10 cellular contexts compared by ENCODE assay signal in genomic region chr20:50449789-50450492, GRCh38.
A peak's percentile ranks its signal among the peaks of the same experiment; 100 is the strongest.
DNase-seq lines count a peak whose midpoint lies in the region; ATAC-seq and TF ChIP-seq lines count a peak whose summit lies in the region.
"Had no signal": no experiment of that assay in that cellular context is flagged by ENCODE, and none has a peak within 500 bp of the region (broad histone marks: within the 10 kb centered on the region; RNA-seq: fewer than 3 reads in every experiment).

No MANE protein-coding gene starts in this region.

- H3K27me3 Mint-ChIP-seq in glutamatergic neuron (ENCODE audit: unreplicated experiment), result peaks cover 3% of the 10 kb centered on the region

- H3K4me2 ChIP-seq in trophoblast cell (ENCODE audit: low read length), result no peak overlapping the region

- H3K4me3 ChIP-seq in trophoblast cell (ENCODE audit: low read depth, low read length), result no peak overlapping the region

- H3K4ac ChIP-seq in trophoblast cell (ENCODE audit: low read depth, low read length), result no peak overlapping the region

- H3K18ac ChIP-seq in trophoblast cell (ENCODE audit: low read length), result no peak overlapping the region

- no peak for TF ChIP-seq CTCF in glutamatergic neuron (IDR thresholded peaks at IDR 0.05; ENCODE audit: partially characterized antibody, unreplicated experiment)

- H2BK120ac ChIP-seq in trophoblast cell (ENCODE audit: insufficient read depth, low read length, poor library complexity), result peak overlapping the region; percentile 26

- H2BK5ac ChIP-seq in trophoblast cell (ENCODE audit: low read depth, low read length, poor library complexity), result peak overlapping the region; percentile 10

- no peak overlapping the region for H3K4me3 Mint-ChIP-seq in glutamatergic neuron (ENCODE audit: unreplicated experiment)
- H3K4me3 Mint-ChIP-seq: dendritic cell treated with granulocyte-macrophage colony-stimulating factor and Interleukin-4, amounts not matched to agents 40 ng/mL and 50 ng/mL, for 4 days had no signal

- H4K91ac ChIP-seq in trophoblast cell (ENCODE audit: low read depth, low read length), result peak overlapping the region; percentile 50

- no peaks in the 10 kb centered on the region for H3K79me2 ChIP-seq in trophoblast cell (ENCODE audit: control insufficient read depth, insufficient read depth, low read length, poor library complexity)

- WGBS in trophoblast cell (ENCODE audit: extremely low coverage, insufficient coverage, insufficient read length), result no CpG with 5 or more reads among the region's 7 CpGs

- peak overlapping the region; percentile 11 for H2AK5ac ChIP-seq in trophoblast cell (ENCODE audit: low read length)

- peaks cover 15% of the 10 kb centered on the region for H3K79me1 ChIP-seq in trophoblast cell (ENCODE audit: low read length)

- H3K9ac ChIP-seq in trophoblast cell (ENCODE audit: low read length), result no peak overlapping the region

- H3K27ac ChIP-seq in trophoblast cell (ENCODE audit: low read depth, low read length), result no peak overlapping the region
- H3K27ac ChIP-seq: 22Rv1 had no signal

- no peak overlapping the region for H2AFZ ChIP-seq in trophoblast cell (ENCODE audit: insufficient read depth, low read length, poor library complexity)

- no peak overlapping the region for H4K12ac ChIP-seq in trophoblast cell (ENCODE audit: low read depth, low read length)

- peak overlapping the region; percentile 87 for H2BK12ac ChIP-seq in trophoblast cell (ENCODE audit: low read length)

- DNase-seq in NCI-H1436 treated with DMSO at 0.1 percent for 48 hours (lab: John Stamatoyannopoulos, UW) (peak; percentile 2), NCI-H1436 (lab: John Stamatoyannopoulos, UW) (no peak), trophoblast cell (no peak), NCI-H187 treated with DMSO at 0.1 percent for 48 hours (lab: John Stamatoyannopoulos, UW) (no peak), foreskin melanocyte (no peak), glutamatergic neuron (no peak)

- peaks cover 13 to 18% of the 10 kb centered on the region in 2 experiments for H3K4me1 ChIP-seq in trophoblast cell (ENCODE audit: control insufficient read depth in 1 of 2, insufficient read depth in 2 of 2, low read length in 2 of 2)

- H3K9me3 ChIP-seq in trophoblast cell (ENCODE audit: insufficient read depth, low read depth, low read length), result peaks cover 2% of the 10 kb centered on the region

- no peaks in the 10 kb centered on the region for H3K36me3 ChIP-seq in trophoblast cell (ENCODE audit: control insufficient read depth in 1 of 2, insufficient read depth in 2 of 2, low read length in 2 of 2)

- no peak overlapping the region for H3K27ac Mint-ChIP-seq in glutamatergic neuron (ENCODE audit: unreplicated experiment)

- ATAC-seq in HG02571 (IDR thresholded peaks at IDR 0.05; ENCODE audit: unreplicated experiment) (peak; percentile 55), HG03558 (IDR thresholded peaks at IDR 0.05; ENCODE audit: extremely low read depth, unreplicated experiment) (peak; percentile 48)

- H3K23ac ChIP-seq in trophoblast cell (ENCODE audit: low read length), result no peak overlapping the region

- H4K8ac ChIP-seq in trophoblast cell (ENCODE audit: low read depth, low read length), result no peak overlapping the region

- no peaks in the 10 kb centered on the region for H3K27me3 ChIP-seq in trophoblast cell (ENCODE audit: insufficient read depth, low read length)

- H3K9me3 Mint-ChIP-seq in glutamatergic neuron (ENCODE audit: unreplicated experiment), result peaks cover 5% of the 10 kb centered on the region
- H3K9me3 Mint-ChIP-seq: dendritic cell treated with granulocyte-macrophage colony-stimulating factor and Interleukin-4, amounts not matched to agents 40 ng/mL and 50 ng/mL, for 4 days had no signal

- H3K36me3 Mint-ChIP-seq in glutamatergic neuron (ENCODE audit: unreplicated experiment), result no peaks in the 10 kb centered on the region

- H3K14ac ChIP-seq in trophoblast cell (ENCODE audit: low read length), result peak overlapping the region; percentile 69

- H3K4me1 Mint-ChIP-seq in glutamatergic neuron (ENCODE audit: low read depth, unreplicated experiment), result no peaks in the 10 kb centered on the region
